ENCODE assay signal across 1 cellular context in the genomic region with DNA sequence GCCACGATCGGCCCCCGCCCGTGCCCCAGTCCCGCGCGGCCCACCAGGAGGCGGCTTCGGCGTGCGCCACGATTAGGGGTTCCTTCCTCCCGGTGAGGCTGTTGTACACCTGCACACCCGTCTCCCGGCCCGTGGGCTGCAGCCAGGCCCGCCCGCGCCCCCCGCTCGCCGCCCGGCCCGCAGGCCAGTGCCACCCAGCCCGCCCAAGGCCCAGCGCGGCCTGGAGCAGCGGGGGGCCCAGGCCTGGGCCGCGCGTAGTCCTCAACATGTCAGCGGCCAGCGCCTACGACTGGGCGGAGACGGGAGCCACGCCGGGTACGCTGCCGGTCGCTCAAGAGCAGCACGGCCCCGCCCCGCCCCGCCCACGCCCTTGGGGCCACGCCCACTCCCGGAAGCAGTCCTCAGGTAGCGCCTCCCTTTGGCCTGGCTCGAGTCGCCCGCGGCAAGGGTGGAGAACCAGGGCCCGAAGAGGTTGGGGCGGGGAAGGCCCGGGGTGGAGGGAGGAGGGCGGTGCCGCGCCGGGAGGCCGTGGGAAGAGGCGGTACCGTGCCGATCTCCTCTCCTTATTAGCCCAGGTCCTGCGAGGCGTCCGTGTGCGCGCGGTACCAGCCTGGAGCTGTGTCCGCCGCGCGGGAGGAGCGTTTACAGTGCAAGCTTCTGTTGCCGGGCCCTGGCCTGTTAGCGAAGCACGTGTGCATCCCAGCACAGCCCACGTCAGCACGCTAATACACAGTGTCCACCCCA.
TF ChIP-seq lines count a peak whose summit lies in the region.

A gene with protein sequence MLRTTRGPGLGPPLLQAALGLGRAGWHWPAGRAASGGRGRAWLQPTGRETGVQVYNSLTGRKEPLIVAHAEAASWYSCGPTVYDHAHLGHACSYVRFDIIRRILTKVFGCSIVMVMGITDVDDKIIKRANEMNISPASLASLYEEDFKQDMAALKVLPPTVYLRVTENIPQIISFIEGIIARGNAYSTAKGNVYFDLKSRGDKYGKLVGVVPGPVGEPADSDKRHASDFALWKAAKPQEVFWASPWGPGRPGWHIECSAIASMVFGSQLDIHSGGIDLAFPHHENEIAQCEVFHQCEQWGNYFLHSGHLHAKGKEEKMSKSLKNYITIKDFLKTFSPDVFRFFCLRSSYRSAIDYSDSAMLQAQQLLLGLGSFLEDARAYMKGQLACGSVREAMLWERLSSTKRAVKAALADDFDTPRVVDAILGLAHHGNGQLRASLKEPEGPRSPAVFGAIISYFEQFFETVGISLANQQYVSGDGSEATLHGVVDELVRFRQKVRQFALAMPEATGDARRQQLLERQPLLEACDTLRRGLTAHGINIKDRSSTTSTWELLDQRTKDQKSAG (minus strand): TSS at position 291 of the 744 bp plus-strand sequence. CDS start 23 bp downstream, at position 268.

TF ChIP-seq in K562, 482 proteins besides CTCF, POLR2A, EP300 and RAD21 (continued from another document and continues in another):
- TF ChIP-seq, protein P1, sequence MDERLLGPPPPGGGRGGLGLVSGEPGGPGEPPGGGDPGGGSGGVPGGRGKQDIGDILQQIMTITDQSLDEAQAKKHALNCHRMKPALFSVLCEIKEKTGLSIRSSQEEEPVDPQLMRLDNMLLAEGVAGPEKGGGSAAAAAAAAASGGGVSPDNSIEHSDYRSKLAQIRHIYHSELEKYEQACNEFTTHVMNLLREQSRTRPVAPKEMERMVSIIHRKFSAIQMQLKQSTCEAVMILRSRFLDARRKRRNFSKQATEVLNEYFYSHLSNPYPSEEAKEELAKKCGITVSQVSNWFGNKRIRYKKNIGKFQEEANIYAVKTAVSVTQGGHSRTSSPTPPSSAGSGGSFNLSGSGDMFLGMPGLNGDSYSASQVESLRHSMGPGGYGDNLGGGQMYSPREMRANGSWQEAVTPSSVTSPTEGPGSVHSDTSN (CRISPR knock-in tag; IDR thresholded peaks at IDR 0.05; ENCODE audit: low read depth) = no peak
- TF ChIP-seq, protein P1 (tag; conservative IDR thresholded peaks at IDR 0.05; ENCODE audit: low read depth) = no peak
- TF ChIP-seq, protein P2, sequence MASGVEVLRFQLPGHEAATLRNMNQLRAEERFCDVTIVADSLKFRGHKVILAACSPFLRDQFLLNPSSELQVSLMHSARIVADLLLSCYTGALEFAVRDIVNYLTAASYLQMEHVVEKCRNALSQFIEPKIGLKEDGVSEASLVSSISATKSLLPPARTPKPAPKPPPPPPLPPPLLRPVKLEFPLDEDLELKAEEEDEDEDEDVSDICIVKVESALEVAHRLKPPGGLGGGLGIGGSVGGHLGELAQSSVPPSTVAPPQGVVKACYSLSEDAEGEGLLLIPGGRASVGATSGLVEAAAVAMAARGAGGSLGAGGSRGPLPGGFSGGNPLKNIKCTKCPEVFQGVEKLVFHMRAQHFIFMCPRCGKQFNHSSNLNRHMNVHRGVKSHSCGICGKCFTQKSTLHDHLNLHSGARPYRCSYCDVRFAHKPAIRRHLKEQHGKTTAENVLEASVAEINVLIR (CRISPR knock-in tag; IDR thresholded peaks at IDR 0.05) = no peak
- TF ChIP-seq, protein P3, sequence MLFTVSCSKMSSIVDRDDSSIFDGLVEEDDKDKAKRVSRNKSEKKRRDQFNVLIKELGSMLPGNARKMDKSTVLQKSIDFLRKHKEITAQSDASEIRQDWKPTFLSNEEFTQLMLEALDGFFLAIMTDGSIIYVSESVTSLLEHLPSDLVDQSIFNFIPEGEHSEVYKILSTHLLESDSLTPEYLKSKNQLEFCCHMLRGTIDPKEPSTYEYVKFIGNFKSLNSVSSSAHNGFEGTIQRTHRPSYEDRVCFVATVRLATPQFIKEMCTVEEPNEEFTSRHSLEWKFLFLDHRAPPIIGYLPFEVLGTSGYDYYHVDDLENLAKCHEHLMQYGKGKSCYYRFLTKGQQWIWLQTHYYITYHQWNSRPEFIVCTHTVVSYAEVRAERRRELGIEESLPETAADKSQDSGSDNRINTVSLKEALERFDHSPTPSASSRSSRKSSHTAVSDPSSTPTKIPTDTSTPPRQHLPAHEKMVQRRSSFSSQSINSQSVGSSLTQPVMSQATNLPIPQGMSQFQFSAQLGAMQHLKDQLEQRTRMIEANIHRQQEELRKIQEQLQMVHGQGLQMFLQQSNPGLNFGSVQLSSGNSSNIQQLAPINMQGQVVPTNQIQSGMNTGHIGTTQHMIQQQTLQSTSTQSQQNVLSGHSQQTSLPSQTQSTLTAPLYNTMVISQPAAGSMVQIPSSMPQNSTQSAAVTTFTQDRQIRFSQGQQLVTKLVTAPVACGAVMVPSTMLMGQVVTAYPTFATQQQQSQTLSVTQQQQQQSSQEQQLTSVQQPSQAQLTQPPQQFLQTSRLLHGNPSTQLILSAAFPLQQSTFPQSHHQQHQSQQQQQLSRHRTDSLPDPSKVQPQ (CRISPR knock-in tag; IDR thresholded peaks at IDR 0.05; ENCODE audit: borderline replicate concordance) = no peak
- TF ChIP-seq ZNF79 (CRISPR knock-in tag; IDR thresholded peaks at IDR 0.05; ENCODE audit: low read depth) = no peak
- TF ChIP-seq, protein P4, sequence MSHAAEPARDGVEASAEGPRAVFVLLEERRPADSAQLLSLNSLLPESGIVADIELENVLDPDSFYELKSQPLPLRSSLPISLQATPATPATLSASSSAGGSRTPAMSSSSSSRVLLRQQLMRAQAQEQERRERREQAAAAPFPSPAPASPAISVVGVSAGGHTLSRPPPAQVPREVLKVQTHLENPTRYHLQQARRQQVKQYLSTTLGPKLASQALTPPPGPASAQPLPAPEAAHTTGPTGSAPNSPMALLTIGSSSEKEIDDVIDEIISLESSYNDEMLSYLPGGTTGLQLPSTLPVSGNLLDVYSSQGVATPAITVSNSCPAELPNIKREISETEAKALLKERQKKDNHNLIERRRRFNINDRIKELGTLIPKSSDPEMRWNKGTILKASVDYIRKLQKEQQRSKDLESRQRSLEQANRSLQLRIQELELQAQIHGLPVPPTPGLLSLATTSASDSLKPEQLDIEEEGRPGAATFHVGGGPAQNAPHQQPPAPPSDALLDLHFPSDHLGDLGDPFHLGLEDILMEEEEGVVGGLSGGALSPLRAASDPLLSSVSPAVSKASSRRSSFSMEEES (CRISPR knock-in tag; IDR thresholded peaks at IDR 0.05) = no peak
- TF ChIP-seq, protein P5, sequence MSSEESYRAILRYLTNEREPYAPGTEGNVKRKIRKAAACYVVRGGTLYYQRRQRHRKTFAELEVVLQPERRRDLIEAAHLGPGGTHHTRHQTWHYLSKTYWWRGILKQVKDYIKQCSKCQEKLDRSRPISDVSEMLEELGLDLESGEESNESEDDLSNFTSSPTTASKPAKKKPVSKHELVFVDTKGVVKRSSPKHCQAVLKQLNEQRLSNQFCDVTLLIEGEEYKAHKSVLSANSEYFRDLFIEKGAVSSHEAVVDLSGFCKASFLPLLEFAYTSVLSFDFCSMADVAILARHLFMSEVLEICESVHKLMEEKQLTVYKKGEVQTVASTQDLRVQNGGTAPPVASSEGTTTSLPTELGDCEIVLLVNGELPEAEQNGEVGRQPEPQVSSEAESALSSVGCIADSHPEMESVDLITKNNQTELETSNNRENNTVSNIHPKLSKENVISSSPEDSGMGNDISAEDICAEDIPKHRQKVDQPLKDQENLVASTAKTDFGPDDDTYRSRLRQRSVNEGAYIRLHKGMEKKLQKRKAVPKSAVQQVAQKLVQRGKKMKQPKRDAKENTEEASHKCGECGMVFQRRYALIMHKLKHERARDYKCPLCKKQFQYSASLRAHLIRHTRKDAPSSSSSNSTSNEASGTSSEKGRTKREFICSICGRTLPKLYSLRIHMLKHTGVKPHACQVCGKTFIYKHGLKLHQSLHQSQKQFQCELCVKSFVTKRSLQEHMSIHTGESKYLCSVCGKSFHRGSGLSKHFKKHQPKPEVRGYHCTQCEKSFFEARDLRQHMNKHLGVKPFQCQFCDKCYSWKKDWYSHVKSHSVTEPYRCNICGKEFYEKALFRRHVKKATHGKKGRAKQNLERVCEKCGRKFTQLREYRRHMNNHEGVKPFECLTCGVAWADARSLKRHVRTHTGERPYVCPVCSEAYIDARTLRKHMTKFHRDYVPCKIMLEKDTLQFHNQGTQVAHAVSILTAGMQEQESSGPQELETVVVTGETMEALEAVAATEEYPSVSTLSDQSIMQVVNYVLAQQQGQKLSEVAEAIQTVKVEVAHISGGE (CRISPR knock-in tag; IDR thresholded peaks at IDR 0.05) = peak in 1 of 3 experiments; percentile 79; a peak in 2 of 6 replicates
- TF ChIP-seq XRCC5 (IDR thresholded peaks at IDR 0.05; ENCODE audit: low read depth, low read length) = no peak
- TF ChIP-seq, protein P6, sequence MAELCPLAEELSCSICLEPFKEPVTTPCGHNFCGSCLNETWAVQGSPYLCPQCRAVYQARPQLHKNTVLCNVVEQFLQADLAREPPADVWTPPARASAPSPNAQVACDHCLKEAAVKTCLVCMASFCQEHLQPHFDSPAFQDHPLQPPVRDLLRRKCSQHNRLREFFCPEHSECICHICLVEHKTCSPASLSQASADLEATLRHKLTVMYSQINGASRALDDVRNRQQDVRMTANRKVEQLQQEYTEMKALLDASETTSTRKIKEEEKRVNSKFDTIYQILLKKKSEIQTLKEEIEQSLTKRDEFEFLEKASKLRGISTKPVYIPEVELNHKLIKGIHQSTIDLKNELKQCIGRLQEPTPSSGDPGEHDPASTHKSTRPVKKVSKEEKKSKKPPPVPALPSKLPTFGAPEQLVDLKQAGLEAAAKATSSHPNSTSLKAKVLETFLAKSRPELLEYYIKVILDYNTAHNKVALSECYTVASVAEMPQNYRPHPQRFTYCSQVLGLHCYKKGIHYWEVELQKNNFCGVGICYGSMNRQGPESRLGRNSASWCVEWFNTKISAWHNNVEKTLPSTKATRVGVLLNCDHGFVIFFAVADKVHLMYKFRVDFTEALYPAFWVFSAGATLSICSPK (IDR thresholded peaks at IDR 0.05; ENCODE audit: borderline replicate concordance) = no peak
- no peak for TF ChIP-seq GTF2F1 (IDR thresholded peaks at IDR 0.05; ENCODE audit: low read depth, low read length)
- TF ChIP-seq, protein P7, sequence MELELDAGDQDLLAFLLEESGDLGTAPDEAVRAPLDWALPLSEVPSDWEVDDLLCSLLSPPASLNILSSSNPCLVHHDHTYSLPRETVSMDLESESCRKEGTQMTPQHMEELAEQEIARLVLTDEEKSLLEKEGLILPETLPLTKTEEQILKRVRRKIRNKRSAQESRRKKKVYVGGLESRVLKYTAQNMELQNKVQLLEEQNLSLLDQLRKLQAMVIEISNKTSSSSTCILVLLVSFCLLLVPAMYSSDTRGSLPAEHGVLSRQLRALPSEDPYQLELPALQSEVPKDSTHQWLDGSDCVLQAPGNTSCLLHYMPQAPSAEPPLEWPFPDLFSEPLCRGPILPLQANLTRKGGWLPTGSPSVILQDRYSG (tag; conservative IDR thresholded peaks at IDR 0.05; ENCODE audit: low read depth) = no peak
- TF ChIP-seq, protein P8, sequence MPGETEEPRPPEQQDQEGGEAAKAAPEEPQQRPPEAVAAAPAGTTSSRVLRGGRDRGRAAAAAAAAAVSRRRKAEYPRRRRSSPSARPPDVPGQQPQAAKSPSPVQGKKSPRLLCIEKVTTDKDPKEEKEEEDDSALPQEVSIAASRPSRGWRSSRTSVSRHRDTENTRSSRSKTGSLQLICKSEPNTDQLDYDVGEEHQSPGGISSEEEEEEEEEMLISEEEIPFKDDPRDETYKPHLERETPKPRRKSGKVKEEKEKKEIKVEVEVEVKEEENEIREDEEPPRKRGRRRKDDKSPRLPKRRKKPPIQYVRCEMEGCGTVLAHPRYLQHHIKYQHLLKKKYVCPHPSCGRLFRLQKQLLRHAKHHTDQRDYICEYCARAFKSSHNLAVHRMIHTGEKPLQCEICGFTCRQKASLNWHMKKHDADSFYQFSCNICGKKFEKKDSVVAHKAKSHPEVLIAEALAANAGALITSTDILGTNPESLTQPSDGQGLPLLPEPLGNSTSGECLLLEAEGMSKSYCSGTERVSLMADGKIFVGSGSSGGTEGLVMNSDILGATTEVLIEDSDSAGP (CRISPR knock-in tag; IDR thresholded peaks at IDR 0.05) = no peak
- TF ChIP-seq, protein P9, sequence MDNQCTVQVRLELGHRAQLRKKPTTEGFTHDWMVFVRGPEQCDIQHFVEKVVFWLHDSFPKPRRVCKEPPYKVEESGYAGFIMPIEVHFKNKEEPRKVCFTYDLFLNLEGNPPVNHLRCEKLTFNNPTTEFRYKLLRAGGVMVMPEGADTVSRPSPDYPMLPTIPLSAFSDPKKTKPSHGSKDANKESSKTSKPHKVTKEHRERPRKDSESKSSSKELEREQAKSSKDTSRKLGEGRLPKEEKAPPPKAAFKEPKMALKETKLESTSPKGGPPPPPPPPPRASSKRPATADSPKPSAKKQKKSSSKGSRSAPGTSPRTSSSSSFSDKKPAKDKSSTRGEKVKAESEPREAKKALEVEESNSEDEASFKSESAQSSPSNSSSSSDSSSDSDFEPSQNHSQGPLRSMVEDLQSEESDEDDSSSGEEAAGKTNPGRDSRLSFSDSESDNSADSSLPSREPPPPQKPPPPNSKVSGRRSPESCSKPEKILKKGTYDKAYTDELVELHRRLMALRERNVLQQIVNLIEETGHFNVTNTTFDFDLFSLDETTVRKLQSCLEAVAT (IDR thresholded peaks at IDR 0.05) = no peak
- TF ChIP-seq MAFG (tag; conservative IDR thresholded peaks at IDR 0.05) = no peak
- peak; percentile 93 for TF ChIP-seq EGR1 (conservative IDR thresholded peaks at IDR 0.05)
- no peak for TF ChIP-seq HDGF (IDR thresholded peaks at IDR 0.05)
- TF ChIP-seq, protein P10, sequence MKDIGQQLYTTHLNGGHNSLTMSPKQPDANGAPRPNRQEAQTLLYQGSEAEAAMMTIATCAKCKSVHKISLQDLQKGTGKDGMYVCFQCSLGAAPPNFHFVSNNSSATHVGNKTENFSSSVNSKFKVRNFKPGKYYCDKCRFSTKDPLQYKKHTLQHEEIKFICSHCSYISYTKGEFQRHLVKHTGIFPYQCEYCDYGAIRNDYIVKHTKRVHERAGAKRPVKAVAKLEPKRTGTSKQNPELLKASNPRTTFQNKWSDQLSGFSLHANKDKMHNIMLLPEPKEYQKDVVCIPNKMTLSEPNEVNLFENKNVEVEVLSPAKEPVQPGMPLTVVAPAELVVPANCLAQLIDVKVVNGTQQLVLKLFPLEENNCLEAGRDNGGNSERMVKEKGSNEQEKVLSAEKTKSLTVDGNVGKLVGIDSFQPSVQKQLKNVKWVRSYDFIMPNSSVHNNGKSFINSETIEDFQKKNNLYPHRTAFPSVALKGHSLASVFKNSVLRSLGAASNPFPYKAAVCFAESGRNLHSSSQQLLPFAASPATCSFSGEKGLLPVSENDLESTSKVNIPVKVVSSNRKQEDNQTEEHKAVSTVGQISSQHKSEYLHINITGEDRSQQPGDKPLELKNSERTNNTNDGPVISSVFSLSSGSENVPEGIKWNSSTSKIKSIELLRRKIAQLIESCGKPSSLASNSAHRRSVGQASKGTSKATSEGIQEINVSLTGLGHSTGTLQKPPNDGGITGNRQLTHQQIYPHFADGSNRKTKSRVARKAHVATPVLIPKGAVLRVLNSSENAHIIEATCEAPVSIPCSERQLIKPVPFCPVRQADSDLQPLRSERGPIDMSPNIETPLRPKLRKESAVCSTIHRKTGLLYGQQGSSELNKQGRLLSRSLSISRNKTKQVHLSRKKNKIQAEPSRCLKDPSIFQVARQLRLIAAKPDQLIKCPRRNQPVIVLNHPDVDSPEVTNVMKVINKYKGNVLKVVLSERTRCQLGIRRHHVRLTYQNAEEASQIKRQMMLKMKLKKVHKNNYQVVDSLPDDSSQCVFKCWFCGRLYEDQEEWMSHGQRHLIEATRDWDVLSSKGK (CRISPR knock-in tag; IDR thresholded peaks at IDR 0.05) = no peak
